Comparison of ENCODE assay signal across 9 cellular contexts in the genomic region with DNA sequence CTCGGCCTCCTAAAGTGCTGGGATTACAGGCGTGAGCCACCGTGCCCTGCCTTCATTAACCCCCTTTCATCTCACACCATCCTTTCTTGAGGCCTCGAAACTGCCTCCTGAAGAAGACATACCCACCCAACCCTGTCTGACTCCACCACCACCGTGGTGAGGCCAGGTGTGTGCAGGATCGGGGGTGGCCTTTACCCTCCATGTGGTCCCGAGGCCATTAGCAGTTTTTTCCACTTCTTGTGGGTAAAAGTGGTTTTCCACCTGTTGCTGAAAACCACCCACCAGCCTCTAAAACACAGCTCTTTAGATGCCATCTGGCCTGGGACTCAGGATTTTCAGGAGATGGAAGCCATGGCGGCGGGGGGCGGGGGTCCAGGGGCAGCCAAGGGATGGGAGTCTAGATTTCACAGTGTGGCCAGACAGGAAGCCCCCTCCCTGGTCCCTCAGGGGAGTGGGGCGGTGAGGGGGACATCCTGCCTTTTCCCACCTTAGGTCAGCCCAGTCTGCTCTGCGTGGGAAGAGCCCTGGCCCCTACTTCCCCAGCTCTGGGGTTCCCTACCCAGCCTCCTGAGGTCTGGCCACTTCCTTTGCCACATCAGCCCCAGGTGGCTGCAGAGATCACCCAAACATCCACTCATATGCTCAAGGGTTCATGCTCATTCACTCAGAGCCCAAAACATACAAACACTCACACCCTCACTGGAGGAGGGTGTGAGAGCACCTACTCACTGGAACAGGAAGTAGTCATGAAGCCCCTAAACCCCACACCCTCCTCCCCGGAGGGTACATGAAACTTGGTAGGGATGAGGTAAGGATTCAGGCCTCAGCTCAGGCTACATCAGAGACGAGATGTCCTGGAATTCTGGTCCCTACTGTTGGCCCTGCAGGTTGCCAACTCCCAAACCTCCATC. TPM values are rescaled to one million over a fixed set of nuclear protein-coding genes. Genes with fewer than 3 reads are reported as not detected.
A peak's percentile ranks its signal among the peaks of the same experiment; 100 is the strongest.
DNase-seq lines count a peak whose midpoint lies in the region; ATAC-seq and TF ChIP-seq lines count a peak whose summit lies in the region.
"Had no signal": no experiment of that assay in that cellular context is flagged by ENCODE, and none has a peak within 500 bp of the region (broad histone marks: within the 10 kb centered on the region; RNA-seq: fewer than 3 reads in every experiment).

No MANE protein-coding gene starts in this region.

- ATAC-seq in GM18511 (IDR thresholded peaks at IDR 0.05; ENCODE audit: unreplicated experiment) (peak; percentile 36), HG03060 (IDR thresholded peaks at IDR 0.05; ENCODE audit: low read depth, unreplicated experiment) (peak; percentile 34)

- DNase-seq in activated CD8-positive, alpha-beta memory T cell treated with anti-CD3 and anti-CD28 coated beads, Interleukin-2, amount 50 U/mL, for 48 hours = peak; percentile 80
- DNase-seq in mesothelial cell of epicardium (ENCODE audit: low spot score in 2 of 2, unreplicated experiment in 2 of 2) (no peak), hypothalamus (lab: John Stamatoyannopoulos, UW) (no peak), cerebellar cortex (ENCODE audit: low spot score) (no peak), NCI-H524 (lab: John Stamatoyannopoulos, UW) (no peak), HuH-7 (ENCODE audit: low spot score) (no peak)

- no peak overlapping the region for H3K27ac Mint-ChIP-seq in mesothelial cell of epicardium

- peak overlapping the region; percentile 30 for H3K4me3 Mint-ChIP-seq in mesothelial cell of epicardium

- no peak for TF ChIP-seq CTCF in mesothelial cell of epicardium (IDR thresholded peaks at IDR 0.05; ENCODE audit: unreplicated experiment)

- H3K9me3 Mint-ChIP-seq in mesothelial cell of epicardium = no peaks in the 10 kb centered on the region

- peaks cover 15% of the 10 kb centered on the region for H3K27me3 Mint-ChIP-seq in mesothelial cell of epicardium (ENCODE audit: low read depth)

- peaks cover 21% of the 10 kb centered on the region for H3K4me1 Mint-ChIP-seq in mesothelial cell of epicardium

- no peaks in the 10 kb centered on the region for H3K36me3 Mint-ChIP-seq in mesothelial cell of epicardium

RNA-seq across cellular contexts. Expression of a gene that starts 2.3 kb away (rescaled TPM):
- total RNA-seq in mesothelial cell of epicardium = 0.11 to 0.53 TPM (median 0.20 TPM) in 3 replicates
- total RNA-seq: HT1080 had no signal

RNA-seq across cellular contexts. Expression of a gene that starts 28.7 kb away (rescaled TPM):
- 71.4 to 73.5 TPM (median 72.1 TPM) in 3 replicates for total RNA-seq in mesothelial cell of epicardium

RNA-seq across cellular contexts. Expression of a gene that starts 39.4 kb away (rescaled TPM):
- 419 to 500 TPM (median 425 TPM) in 3 replicates for total RNA-seq in mesothelial cell of epicardium
